3 cellular contexts compared by ENCODE assay signal in genomic region chr12:10336196-10336595, GRCh38. TPM values are rescaled to one million over a fixed set of nuclear protein-coding genes. Genes with fewer than 3 reads are reported as not detected.
"Had no signal": no experiment of that assay in that cellular context is flagged by ENCODE, and none has a peak within 500 bp of the region (broad histone marks: within the 10 kb centered on the region; RNA-seq: fewer than 3 reads in every experiment).

No MANE protein-coding gene starts in this region.

RNA-seq across cellular contexts. Expression of gene KLRK1, which starts 53.6 kb away (rescaled TPM):
- total RNA-seq: kidney epithelial cell, lung microvascular endothelial cell, neural crest cell had no signal
